In genomic region chr17:43019418-43019817, GRCh38 we compare ENCODE assay signal across 1 cellular context.
TF ChIP-seq lines count a peak whose summit lies in the region.

No MANE protein-coding gene starts in this region.

TF ChIP-seq in HEK293, 187 proteins besides CTCF, POLR2A, EP300 and RAD21 (continued from another document):
- no peak for TF ChIP-seq TSHZ1 (tag by site-specific recombination; IDR thresholded peaks at IDR 0.05; ENCODE audit: borderline replicate concordance)
- TF ChIP-seq ZNF391 (tag by site-specific recombination; IDR thresholded peaks at IDR 0.05; ENCODE audit: borderline replicate concordance, low read depth) = no peak
- TF ChIP-seq ZSCAN18 (tag by site-specific recombination; IDR thresholded peaks at IDR 0.05) = no peak
- TF ChIP-seq PRDM2 (tag by site-specific recombination; IDR thresholded peaks at IDR 0.05; ENCODE audit: borderline replicate concordance) = no peak
- no peak for TF ChIP-seq ZNF202 (tag by site-specific recombination; IDR thresholded peaks at IDR 0.05; ENCODE audit: borderline replicate concordance)
- TF ChIP-seq ZNF626 (tag by site-specific recombination; IDR thresholded peaks at IDR 0.05) = no peak
- TF ChIP-seq FEZF1 (tag by site-specific recombination; IDR thresholded peaks at IDR 0.05) = no peak
- peak; percentile 28; the same call in 1 of the 2 replicates for TF ChIP-seq GLIS1 (tag by site-specific recombination; IDR thresholded peaks at IDR 0.05)
- TF ChIP-seq ZNF341 (tag by site-specific recombination; IDR thresholded peaks at IDR 0.05; ENCODE audit: low read depth) = peak; percentile 67; the same call in 1 of the 2 replicates
- peak; percentile 15; the same call in 1 of the 2 replicates for TF ChIP-seq ZBTB48 (tag by site-specific recombination; IDR thresholded peaks at IDR 0.05)
- TF ChIP-seq ZBTB11 (tag by site-specific recombination; conservative IDR thresholded peaks at IDR 0.05; ENCODE audit: low read depth) = no peak
- TF ChIP-seq PRDM10 (tag by site-specific recombination; IDR thresholded peaks at IDR 0.05) = 0 out of 2 replicates have a peak, but pooled peaks have one; percentile 24
- TF ChIP-seq ZNF707 (tag by site-specific recombination; IDR thresholded peaks at IDR 0.05) = no peak
- TF ChIP-seq PRDM1 (tag by site-specific recombination; IDR thresholded peaks at IDR 0.05) = peak; percentile 85
- TF ChIP-seq KLF8 (tag by site-specific recombination; IDR thresholded peaks at IDR 0.05) = no peak
- TF ChIP-seq ZNF214 (tag by site-specific recombination; IDR thresholded peaks at IDR 0.05; ENCODE audit: borderline replicate concordance) = no peak
- no peak for TF ChIP-seq ZNF121 (tag by site-specific recombination; IDR thresholded peaks at IDR 0.05)
- TF ChIP-seq ZNF350 (tag by site-specific recombination; IDR thresholded peaks at IDR 0.05) = no peak
- TF ChIP-seq ZNF26 (tag by site-specific recombination; IDR thresholded peaks at IDR 0.05) = no peak
- no peak for TF ChIP-seq ZNF76 (tag by site-specific recombination; IDR thresholded peaks at IDR 0.05; ENCODE audit: borderline replicate concordance, low read depth)
